Comparison of ENCODE assay signal across 8 cellular contexts in genomic region chr4:182143822-182144620, GRCh38.
DNase-seq lines count a peak whose midpoint lies in the region; ATAC-seq, FAIRE-seq and TF ChIP-seq lines count a peak whose summit lies in the region.

No MANE protein-coding gene starts in this region.

- peaks cover 71% of the 10 kb centered on the region for H3K27me3 Mint-ChIP-seq in central memory CD8-positive, alpha-beta T cell

- H3K36me3 Mint-ChIP-seq in central memory CD8-positive, alpha-beta T cell (ENCODE audit: insufficient read depth), result no peaks in the 10 kb centered on the region

- peak overlapping the region; percentile 36; the same call in 1 of the 2 replicates for H3K4me2 ChIP-seq in HepG2 (ENCODE audit: low read depth, low read length)

- H3K4me1 ChIP-seq in HAP-1 (peaks cover 34% of the 10 kb centered on the region), HepG2 (ENCODE audit: insufficient read depth, low read length) (no peaks in the 10 kb centered on the region), testis (peaks cover 5% of the 10 kb centered on the region)

- H3K27ac ChIP-seq in HepG2 (ENCODE audit: extremely low read length, insufficient read depth, low read length) (no peak overlapping the region), testis (peak overlapping the region in 1 of 2 donors; percentile 33)

- no peak overlapping the region for H3K27ac Mint-ChIP-seq in central memory CD8-positive, alpha-beta T cell (ENCODE audit: low read depth)

- H3K27me3 ChIP-seq in HAP-1 (ENCODE audit: low read depth), result no peaks in the 10 kb centered on the region
- peaks cover 6 to 49% of the 10 kb centered on the region in 2 experiments; a peak in 4 of 5 replicates for H3K27me3 ChIP-seq in HepG2 (ENCODE audit: control insufficient read depth in 1 of 2, insufficient read depth in 2 of 2, low read length in 2 of 2)
- H3K27me3 ChIP-seq in testis, result no peaks in the 10 kb centered on the region

- H3K36me3 ChIP-seq in HAP-1 (replicated peaks), result no peaks in the 10 kb centered on the region; the same call in 1 of the 2 replicates
- no peaks in the 10 kb centered on the region for H3K36me3 ChIP-seq in HepG2 (replicated peaks in 1 of 2; ENCODE audit: control insufficient read depth in 1 of 2, insufficient read depth in 2 of 2, low read length in 2 of 2)
- H3K36me3 ChIP-seq in testis (ENCODE audit: low read depth, missing control alignments), result no peaks in the 10 kb centered on the region

- no peaks in the 10 kb centered on the region for H4K20me1 ChIP-seq in HepG2 (ENCODE audit: insufficient read depth, low read length)

- no peak for TF ChIP-seq CTCF in HepG2 (CRISPR knock-in tag; IDR thresholded peaks at IDR 0.05)
- TF ChIP-seq CTCF in testis (IDR thresholded peaks at IDR 0.05), result no peak

- peak overlapping the region; percentile 32 for H3K4me3 Mint-ChIP-seq in central memory CD8-positive, alpha-beta T cell

- H3K4me1 Mint-ChIP-seq in central memory CD8-positive, alpha-beta T cell, result no peaks in the 10 kb centered on the region

- WGBS in HepG2 (ENCODE audit: low lambda C conversion rate), result 16% methylated on average over 19 of the region's 78 CpGs
- 0 to 1% methylated on average over 36 to 77 of the region's 78 CpGs for WGBS in testis, 2 donors

- no peaks in the 10 kb centered on the region for H3K79me2 ChIP-seq in HepG2 (ENCODE audit: insufficient read depth, low read length)

- peak overlapping the region; percentile 78 for H3K4me3 ChIP-seq in HAP-1
- peak overlapping the region; percentile 30 to 57 (median 31); a peak in 4 of 6 replicates for H3K4me3 ChIP-seq in HepG2 (replicated peaks in 1 of 3; ENCODE audit: insufficient read depth in 1 of 3, low read depth in 2 of 3, low read length in 3 of 3)
- peak overlapping the region; percentile 56 to 67 for H3K4me3 ChIP-seq in testis

- BruUV-seq in HepG2 (replicated peaks; lab: Mats Ljungman, UMichigan), result no TSS peak

- TF ChIP-seq POLR2A in HepG2 (IDR thresholded peaks at IDR 0.05; ENCODE audit: insufficient read depth in 1 of 2, low read depth in 2 of 2, low read length in 2 of 2) (no peak), testis (IDR thresholded peaks at IDR 0.05) (no peak)

- DNase-seq in DMS114 treated with DMSO at 0.1 percent for 48 hours (lab: John Stamatoyannopoulos, UW; ENCODE audit: unreplicated experiment) (peak; percentile 65), HAP-1 (ENCODE audit: low spot score in 2 of 2) (peak; percentile 76 to 82), NCI-H748 treated with DMSO at 0.1 percent for 48 hours (lab: John Stamatoyannopoulos, UW) (peak; percentile 61), HepG2 (ENCODE audit: low spot score) (no peak), testis (peak; percentile 66)
- no peak for DNase-seq in central memory CD8-positive, alpha-beta T cell (ENCODE audit: low spot score in 2 of 2)

- TF ChIP-seq EP300 in HepG2 (IDR thresholded peaks at IDR 0.05; ENCODE audit: low read depth in 2 of 2, low read length in 2 of 2) (no peak), HepG2 (CRISPR knock-in tag; IDR thresholded peaks at IDR 0.05; ENCODE audit: borderline replicate concordance) (no peak)

- H2AFZ ChIP-seq in HepG2 (ENCODE audit: low read length), result no peak overlapping the region

- H3K9me3 ChIP-seq in HAP-1 (no peaks in the 10 kb centered on the region), HepG2 (ENCODE audit: low read length) (no peaks in the 10 kb centered on the region), testis (no peaks in the 10 kb centered on the region)

- in situ Hi-C loops in HAP-1 (cut with MboI; ENCODE audit: low sequenced_read_pairs) (no loop called here), HepG2 (cut with HindIII; ENCODE audit: extremely low pct_ligation_motif_present, low pct_unique_long_range_greater_than_20kb) (no loop called here)

- H3K9ac ChIP-seq in HepG2 (ENCODE audit: insufficient read depth, low read depth, low read length), result no peak overlapping the region

- POLR2A ChIA-PET in HepG2 (lab: Yijun Ruan, JAX), result no interaction called here

- CTCF ChIA-PET in HepG2 (lab: Yijun Ruan, JAX; ENCODE audit: low intra/inter-chr PET ratio, low total read pairs), result no interaction called here

- ATAC-seq in central memory CD8-positive, alpha-beta T cell (replicated peaks; ENCODE audit: extremely low read depth, poor library complexity, severe bottlenecking), result no peak
- ATAC-seq in HepG2 (peak; percentile 50), HG03457 (IDR thresholded peaks at IDR 0.05; ENCODE audit: unreplicated experiment) (no peak), GM21717 (IDR thresholded peaks at IDR 0.05; ENCODE audit: unreplicated experiment) (no peak)

- H3K9me3 Mint-ChIP-seq in central memory CD8-positive, alpha-beta T cell, result no peaks in the 10 kb centered on the region

- intact Hi-C loops in HepG2 (cut with micrococcal nuclease; ENCODE audit: unreplicated experiment) (no loop called here), testis (cut with DNase I; ENCODE audit: low total_unique reads) (no loop called here)

- TF ChIP-seq RAD21 in HepG2 (CRISPR knock-in tag; IDR thresholded peaks at IDR 0.05), result no peak

- no peak for FAIRE-seq in HepG2 (lab: Jason Lieb, UNC)

TF ChIP-seq in HepG2, 621 proteins besides CTCF, POLR2A, EP300 and RAD21:
- no peak for TF ChIP-seq ZNF33A (CRISPR knock-in tag; IDR thresholded peaks at IDR 0.05; ENCODE audit: borderline replicate concordance)
- no peak for TF ChIP-seq NFE2L2 (IDR thresholded peaks at IDR 0.05; ENCODE audit: low read length)
- no peak for TF ChIP-seq ZNF329 (CRISPR knock-in tag; IDR thresholded peaks at IDR 0.05; ENCODE audit: low read depth)
- TF ChIP-seq, protein P1, sequence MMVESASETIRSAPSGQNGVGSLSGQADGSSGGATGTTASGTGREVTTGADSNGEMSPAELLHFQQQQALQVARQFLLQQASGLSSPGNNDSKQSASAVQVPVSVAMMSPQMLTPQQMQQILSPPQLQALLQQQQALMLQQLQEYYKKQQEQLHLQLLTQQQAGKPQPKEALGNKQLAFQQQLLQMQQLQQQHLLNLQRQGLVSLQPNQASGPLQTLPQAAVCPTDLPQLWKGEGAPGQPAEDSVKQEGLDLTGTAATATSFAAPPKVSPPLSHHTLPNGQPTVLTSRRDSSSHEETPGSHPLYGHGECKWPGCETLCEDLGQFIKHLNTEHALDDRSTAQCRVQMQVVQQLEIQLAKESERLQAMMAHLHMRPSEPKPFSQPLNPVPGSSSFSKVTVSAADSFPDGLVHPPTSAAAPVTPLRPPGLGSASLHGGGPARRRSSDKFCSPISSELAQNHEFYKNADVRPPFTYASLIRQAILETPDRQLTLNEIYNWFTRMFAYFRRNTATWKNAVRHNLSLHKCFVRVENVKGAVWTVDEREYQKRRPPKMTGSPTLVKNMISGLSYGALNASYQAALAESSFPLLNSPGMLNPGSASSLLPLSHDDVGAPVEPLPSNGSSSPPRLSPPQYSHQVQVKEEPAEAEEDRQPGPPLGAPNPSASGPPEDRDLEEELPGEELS (CRISPR knock-in tag; IDR thresholded peaks at IDR 0.05), result no peak
- peak; percentile 74; the same call in 1 of the 2 replicates for TF ChIP-seq EZH2 (conservative IDR thresholded peaks at IDR 0.05; ENCODE audit: low read depth, low read length)
- TF ChIP-seq ZNF547 (CRISPR knock-in tag; IDR thresholded peaks at IDR 0.05), result no peak
- TF ChIP-seq BRCA1 (CRISPR knock-in tag; IDR thresholded peaks at IDR 0.05), result no peak
- TF ChIP-seq ZEB1 (IDR thresholded peaks at IDR 0.05; ENCODE audit: insufficient replicate concordance, low read depth), result no peak

Comparison
In these comparisons a context has a peak if more than half of its experiments do, and no peak if none do; other contexts are left out.
1. DNase-seq: peak in DMS114 treated with DMSO at 0.1 percent for 48 hours (single experiment), HAP-1 (2 of 2), NCI-H748 treated with DMSO at 0.1 percent for 48 hours (single experiment) and testis (single experiment); none in central memory CD8-positive, alpha-beta T cell (0 of 2) and HepG2 (single experiment).
2. Peak in every context shown above with its lines, with median percentiles within 50 percentile points of each other: H3K4me3 ChIP-seq.